8 cellular contexts compared by ENCODE assay signal in the genomic region with DNA sequence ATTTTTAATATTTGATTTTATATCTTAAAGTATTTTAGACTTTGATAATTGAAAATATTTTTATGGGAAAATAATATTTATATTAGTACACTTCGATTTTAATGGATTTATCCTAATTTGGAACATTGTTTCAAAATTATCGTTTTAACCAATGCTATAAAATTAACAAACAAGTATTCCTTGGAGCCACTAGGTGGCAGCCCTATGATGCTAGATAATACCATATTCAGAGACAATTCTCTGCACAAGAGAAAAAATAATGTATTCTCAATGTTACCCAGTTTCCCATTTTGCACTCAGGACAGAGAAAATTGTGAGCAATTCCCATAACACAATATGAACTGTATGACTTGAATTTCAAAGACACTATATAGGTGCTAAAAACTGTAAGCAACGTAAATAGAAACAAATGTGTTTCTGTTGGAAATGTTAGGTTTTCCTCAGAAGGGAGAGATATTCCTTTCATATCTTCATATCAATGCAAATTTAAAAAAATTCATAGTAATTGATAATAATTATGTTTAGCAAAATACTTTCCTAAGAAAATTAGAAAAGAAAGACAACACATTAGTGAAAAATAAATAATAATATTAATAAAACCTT.
DNase-seq lines count a peak whose midpoint lies in the region; ATAC-seq and TF ChIP-seq lines count a peak whose summit lies in the region.

No MANE protein-coding gene starts in this region.

- H3K4me3 ChIP-seq in LNCaP clone FGC (ENCODE audit: low read depth, low read length) (no peak overlapping the region), fibroblast of the aortic adventitia (ENCODE audit: low read depth, low read length) (no peak overlapping the region), gastrocnemius medialis (no peak overlapping the region)

- no peaks in the 10 kb centered on the region for H3K27me3 ChIP-seq in gastrocnemius medialis

- H3K9me3 Mint-ChIP-seq in stimulated activated naive B cell treated with anti-CD40 and anti-IgM and Interleukin-4, amounts not matched to agents 10 μg/mL and 1 μg/mL and 100 μg/mL, for 72 hours = no peaks in the 10 kb centered on the region

- DNase-seq in ACHN (peak; percentile 74), GM13976 (ENCODE audit: low spot score) (no peak), LNCaP clone FGC (ENCODE audit: low read depth) (peak; percentile 18), SHP77 treated with DMSO at 0.1 percent for 48 hours (lab: John Stamatoyannopoulos, UW) (peak; percentile 28), fibroblast of the aortic adventitia (ENCODE audit: low read depth) (peak; percentile 78), gastrocnemius medialis (no peak)
- DNase-seq in stimulated activated CD4-positive, alpha-beta T cell treated with anti-CD3 and anti-CD28 coated beads, Interleukin-4, amount 100 ng/mL, for 1 hour = no peak
- DNase-seq in stimulated activated naive B cell treated with anti-CD40 and anti-IgM and Interleukin-4, amounts not matched to agents 10 μg/mL and 1 μg/mL and 100 μg/mL, for 72 hours = no peak

- H3K4me3 Mint-ChIP-seq in stimulated activated naive B cell treated with anti-CD40 and anti-IgM and Interleukin-4, amounts not matched to agents 10 μg/mL and 1 μg/mL and 100 μg/mL, for 72 hours = no peak overlapping the region

- no peak overlapping the region for H3K27ac ChIP-seq in gastrocnemius medialis

- in situ Hi-C loops in ACHN (cut with HindIII; ENCODE audit: low pct_ligation_motif_present, low pct_unique_long_range_greater_than_20kb, low sequenced_read_pairs) (loop anchor here (25.0 kb wide), 1 partner anchor 251 kb away; no protein-coding TSS in a partner anchor), GM13976 (cut with MboI; ENCODE audit: low sequenced_read_pairs, unreplicated experiment) (no loop called here), gastrocnemius medialis (cut with MboI; ENCODE audit: low sequenced_read_pairs in 4 of 4) (loop anchor here in 1 of 4 donors (25.0 kb wide), 1 partner anchor 251 kb away; no protein-coding TSS in a partner anchor)

- TF ChIP-seq POLR2A in gastrocnemius medialis (IDR thresholded peaks at IDR 0.05) = no peak

- no peaks in the 10 kb centered on the region for H3K4me1 ChIP-seq in gastrocnemius medialis

- peak; percentile 34 for TF ChIP-seq CTCF in GM13976 (IDR thresholded peaks at IDR 0.05; ENCODE audit: borderline replicate concordance, control extremely low read depth, extremely low read depth, insufficient read depth, missing control alignments)
- TF ChIP-seq CTCF in LNCaP clone FGC (IDR thresholded peaks at IDR 0.05; ENCODE audit: control insufficient read depth, extremely low read depth, insufficient read depth) = peak; percentile 62
- peak; percentile 66 for TF ChIP-seq CTCF in fibroblast of the aortic adventitia (IDR thresholded peaks at IDR 0.05; ENCODE audit: insufficient read depth, low read length)
- TF ChIP-seq CTCF in gastrocnemius medialis (IDR thresholded peaks at IDR 0.05 in 4 of 5, conservative IDR thresholded peaks at IDR 0.05 in 1 of 5) = peak in 3 of 5 experiments; percentile 18 to 34 (median 33)

- H3K36me3 ChIP-seq in gastrocnemius medialis = no peaks in the 10 kb centered on the region

- H3K36me3 Mint-ChIP-seq in stimulated activated naive B cell treated with anti-CD40 and anti-IgM and Interleukin-4, amounts not matched to agents 10 μg/mL and 1 μg/mL and 100 μg/mL, for 72 hours = no peaks in the 10 kb centered on the region

- H3K27me3 Mint-ChIP-seq in stimulated activated naive B cell treated with anti-CD40 and anti-IgM and Interleukin-4, amounts not matched to agents 10 μg/mL and 1 μg/mL and 100 μg/mL, for 72 hours = no peaks in the 10 kb centered on the region

- ATAC-seq in gastrocnemius medialis = no peak
- no peak for ATAC-seq in stimulated activated naive B cell treated with anti-CD40 and anti-IgM and Interleukin-4, amounts not matched to agents 10 μg/mL and 1 μg/mL and 100 μg/mL, for 72 hours (replicated peaks)

- H3K4me1 Mint-ChIP-seq in stimulated activated naive B cell treated with anti-CD40 and anti-IgM and Interleukin-4, amounts not matched to agents 10 μg/mL and 1 μg/mL and 100 μg/mL, for 72 hours = no peaks in the 10 kb centered on the region

- no peaks in the 10 kb centered on the region for H3K9me3 ChIP-seq in gastrocnemius medialis

- no peak overlapping the region for H3K27ac Mint-ChIP-seq in stimulated activated naive B cell treated with anti-CD40 and anti-IgM and Interleukin-4, amounts not matched to agents 10 μg/mL and 1 μg/mL and 100 μg/mL, for 72 hours

- intact Hi-C loops in gastrocnemius medialis (cut with DNase I; ENCODE audit: low total_unique reads) = no loop called here

Comparison
In these comparisons a context has a peak if more than half of its experiments do, and no peak if none do; other contexts are left out.
1. DNase-seq: peak in ACHN (single experiment), LNCaP clone FGC (single experiment), SHP77 treated with DMSO at 0.1 percent for 48 hours (single experiment) and fibroblast of the aortic adventitia (single experiment); none in GM13976 (single experiment), gastrocnemius medialis (0 of 2), stimulated activated CD4-positive, alpha-beta T cell treated with anti-CD3 and anti-CD28 coated beads, Interleukin-4, amount 100 ng/mL, for 1 hour (single experiment) and stimulated activated naive B cell treated with anti-CD40 and anti-IgM and Interleukin-4, amounts not matched to agents 10 μg/mL and 1 μg/mL and 100 μg/mL, for 72 hours (single experiment).
2. Peak in every context shown above with its lines, with median percentiles within 50 percentile points of each other: CTCF ChIP-seq.